Comparison of ENCODE assay signal across 29 cellular contexts in genomic region chrX:103535206-103535605, GRCh38. TPM values are rescaled to one million over a fixed set of nuclear protein-coding genes. Genes with fewer than 3 reads are reported as not detected.
"Had no signal": no experiment of that assay in that cellular context is flagged by ENCODE, and none has a peak within 500 bp of the region (broad histone marks: within the 10 kb centered on the region; RNA-seq: fewer than 3 reads in every experiment).

No MANE protein-coding gene starts in this region.

- H3K27ac ChIP-seq: left ventricle myocardium inferior, WERI-Rb-1 had no signal

- H3K4me1 ChIP-seq: breast epithelium, left ventricle myocardium inferior, sigmoid colon had no signal

- DNase-seq: activated CD4-positive, alpha-beta memory T cell treated with anti-CD3 and anti-CD28 coated beads for 36 hours; activated CD4-positive, alpha-beta T cell treated with anti-CD3 and anti-CD28 coated beads, Interleukin-2, amount 10 ng/mL, durations not matched to agents 24 days and 14 days; activated CD4-positive, CD25-positive, alpha-beta regulatory T cell treated with anti-CD3 and anti-CD28 coated beads, Interleukin-2, amount 50 U/mL, for 72 hours; activated CD8-positive, alpha-beta memory T cell treated with anti-CD3 and anti-CD28 coated beads, Interleukin-2, amount 50 U/mL, for 4 hours; activated effector memory CD4-positive, alpha-beta T cell treated with anti-CD3 and anti-CD28 coated beads, Interleukin-2, amount 50 U/mL, for 16 hours; activated naive CD4-positive, alpha-beta T cell treated with anti-CD3 and anti-CD28 coated beads for 36 hours; activated naive CD8-positive, alpha-beta T cell treated with anti-CD3 and anti-CD28 coated beads for 36 hours; activated T-cell treated with anti-CD3 and anti-CD28 coated beads, Interleukin-2, amount 50 U/mL, for 1 hour; amygdala; central memory CD4-positive, alpha-beta T cell; endodermal cell; foreskin melanocyte; glutamatergic neuron; islet precursor cell; left ventricle myocardium inferior; mammary epithelial cell; retina; sigmoid colon; stimulated activated CD4-positive, alpha-beta T cell treated with anti-CD3 and anti-CD28 coated beads, Interleukin-1b, Interleukin-23, amount 100 ng/mL, for 48 hours; stimulated activated CD4-positive, alpha-beta T cell treated with anti-CD3 and anti-CD28 coated beads, Interleukin-4, amount 100 ng/mL, for 4 hours; stimulated activated CD8-positive, alpha-beta memory T cell treated with anti-CD3 and anti-CD28 coated beads, Interleukin-4, amount 100 ng/mL, for 48 hours; stimulated activated naive CD8-positive, alpha-beta T cell treated with anti-CD3 and anti-CD28 coated beads, Interleukin-15, amount 100 ng/mL, for 72 hours; T-helper 17 cell; T1000; WERI-Rb-1 had no signal

- H3K4me3 ChIP-seq: breast epithelium, left ventricle myocardium inferior, sigmoid colon, smooth muscle cell had no signal

- ATAC-seq: esophagus mucosa; stimulated activated memory B cell treated with anti-CD40 and anti-IgM and Interleukin-4, amounts not matched to agents 10 μg/mL and 1 μg/mL and 100 μg/mL, for 72 hours; stimulated activated naive CD8-positive, alpha-beta T cell treated with anti-CD3 and anti-CD28 coated beads, Interleukin-15, amount 100 ng/mL, for 72 hours; T-helper 17 cell had no signal

- H3K9me3 ChIP-seq: breast epithelium, left ventricle myocardium inferior, sigmoid colon had no signal

- H3K27me3 ChIP-seq: sigmoid colon had no signal

- H3K36me3 ChIP-seq: breast epithelium, left ventricle myocardium inferior, sigmoid colon, WERI-Rb-1 had no signal

RNA-seq across cellular contexts. Expression of gene RAB40A, which starts 15.9 kb away (rescaled TPM):
- total RNA-seq: left ventricle myocardium inferior had no signal
